9 cellular contexts compared by ENCODE assay signal in genomic region chr1:1613509-1614082, GRCh38. TPM values are rescaled to one million over a fixed set of nuclear protein-coding genes. Genes with fewer than 3 reads are reported as not detected.
A peak's percentile ranks its signal among the peaks of the same experiment; 100 is the strongest.
DNase-seq lines count a peak whose midpoint lies in the region; ATAC-seq, FAIRE-seq and TF ChIP-seq lines count a peak whose summit lies in the region.
"Had no signal": no experiment of that assay in that cellular context is flagged by ENCODE, and none has a peak within 500 bp of the region (broad histone marks: within the 10 kb centered on the region; RNA-seq: fewer than 3 reads in every experiment).

No MANE protein-coding gene starts in this region.

- H3K4me1 Mint-ChIP-seq in CD14-positive monocyte (peaks cover 31% of the 10 kb centered on the region), neural crest cell (peaks cover 29% of the 10 kb centered on the region)

- H3K9me3 ChIP-seq in OCI-LY1 (ENCODE audit: low read length), result no peaks in the 10 kb centered on the region
- H3K9me3 ChIP-seq in tibial artery, result no peaks in the 10 kb centered on the region
- no peaks in the 10 kb centered on the region for H3K9me3 ChIP-seq in small intestine (ENCODE audit: control insufficient read depth, low read depth)

- no peak for FAIRE-seq in small intestine (lab: Jason Lieb, UNC)

- H3K36me3 Mint-ChIP-seq in CD14-positive monocyte, result peaks cover 10% of the 10 kb centered on the region in 2 donors
- H3K36me3 Mint-ChIP-seq in neural crest cell (ENCODE audit: low read depth), result no peaks in the 10 kb centered on the region

- peak overlapping the region; percentile 89 for H3K4me3 ChIP-seq in OCI-LY1 (ENCODE audit: low read depth, low read length, poor library complexity, severe bottlenecking)
- H3K4me3 ChIP-seq in tibial artery, result peak overlapping the region in 1 of 2 donors; percentile 100
- H3K4me3 ChIP-seq in small intestine (ENCODE audit: low read depth in 1 of 2, low read length in 2 of 2), result no peak overlapping the region

- DNase-seq in CD14-positive monocyte (ENCODE audit: low spot score), result no peak
- no peak for DNase-seq in caudate nucleus (lab: John Stamatoyannopoulos, UW)
- DNase-seq in neural crest cell (ENCODE audit: low read depth, low spot score), result no peak
- no peak for DNase-seq in tibial artery
- no peak for DNase-seq in SW 1271 (lab: John Stamatoyannopoulos, UW)
- DNase-seq in small intestine, result no peak
- DNase-seq: NCI-H2029 treated with DMSO at 0.1 percent for 48 hours had no signal

- no peak overlapping the region for H2AFZ ChIP-seq in OCI-LY1 (ENCODE audit: low read length)

- no peak overlapping the region for H3K27ac ChIP-seq in OCI-LY1 (ENCODE audit: low read depth, low read length, poor library complexity, severe bottlenecking)
- peak overlapping the region; percentile 52 for H3K27ac ChIP-seq in caudate nucleus (ENCODE audit: low read depth, low read length)
- no peak overlapping the region for H3K27ac ChIP-seq in tibial artery
- no peak overlapping the region for H3K27ac ChIP-seq in small intestine (ENCODE audit: low read depth in 1 of 2, low read length in 1 of 2)

- no peaks in the 10 kb centered on the region for H3F3A ChIP-seq in OCI-LY1 (ENCODE audit: insufficient read depth, low read length)

- ATAC-seq in HG02642 (IDR thresholded peaks at IDR 0.05; ENCODE audit: poor library complexity, unreplicated experiment), result no peak

- H3K27me3 ChIP-seq in OCI-LY1 (ENCODE audit: insufficient read depth, low read length), result no peaks in the 10 kb centered on the region
- H3K27me3 ChIP-seq in tibial artery, result no peaks in the 10 kb centered on the region
- no peaks in the 10 kb centered on the region for H3K27me3 ChIP-seq in small intestine (ENCODE audit: control insufficient read depth in 2 of 2, insufficient read depth in 2 of 2, low read length in 2 of 2)

- peak overlapping the region; percentile 66 for H3K4me2 ChIP-seq in OCI-LY1 (ENCODE audit: low read length)

- H3K9me2 ChIP-seq in OCI-LY1 (ENCODE audit: low read depth, low read length), result no peaks in the 10 kb centered on the region

- intact Hi-C loops in CD14-positive monocyte (cut with micrococcal nuclease), result loop anchor here (2.0 kb wide), 1 partner anchor 39 kb away; the partner anchor contains the start of gene SSU72 (in 2 of the 2)
- intact Hi-C loops in tibial artery (cut with DNase I; ENCODE audit: low total_unique reads), result loop anchor here (2.0 kb wide), 1 partner anchor 39 kb away; the partner anchor contains the start of gene SSU72

- H3K36me3 ChIP-seq in OCI-LY1 (ENCODE audit: insufficient read depth, low read length) (no peaks in the 10 kb centered on the region; the same call in 1 of the 2 replicates), tibial artery (peaks cover 0 to 9% (median 4%) of the 10 kb centered on the region in 3 donors), small intestine (ENCODE audit: control insufficient read depth in 2 of 2, insufficient read depth in 2 of 2, low read length in 2 of 2) (peaks cover 0 to 2% of the 10 kb centered on the region in 2 donors)

- 17 to 63% (median 32%) methylated on average over 11 of the region's 11 CpGs for WGBS in small intestine, 3 donors

- no peak overlapping the region for H3K9ac ChIP-seq in OCI-LY1 (ENCODE audit: low read length)

- H3K4me1 ChIP-seq in OCI-LY1 (ENCODE audit: insufficient read depth, low read length, severe bottlenecking), result peaks cover 29% of the 10 kb centered on the region
- H3K4me1 ChIP-seq in tibial artery, result peaks cover 5 to 40% (median 33%) of the 10 kb centered on the region in 4 donors
- H3K4me1 ChIP-seq in small intestine (ENCODE audit: control insufficient read depth in 2 of 2, insufficient read depth in 1 of 2, low read depth in 1 of 2, low read length in 1 of 2), result peaks cover 0 to 5% of the 10 kb centered on the region in 2 donors

- no peaks in the 10 kb centered on the region for H3K79me2 ChIP-seq in OCI-LY1 (ENCODE audit: insufficient read depth, low read length)

- H4K20me1 ChIP-seq in OCI-LY1 (ENCODE audit: insufficient read depth, low read length), result no peaks in the 10 kb centered on the region

- H3K4me3 Mint-ChIP-seq in CD14-positive monocyte (peak overlapping the region; percentile 90 to 94), neural crest cell (peak overlapping the region; percentile 98)

- H3K27me3 Mint-ChIP-seq in CD14-positive monocyte (ENCODE audit: low read depth in 3 of 3), result peaks cover 0 to 5% (median 0%) of the 10 kb centered on the region in 3 donors
- H3K27me3 Mint-ChIP-seq in neural crest cell (ENCODE audit: low read depth), result no peaks in the 10 kb centered on the region

- TF ChIP-seq CTCF in CD14-positive monocyte (IDR thresholded peaks at IDR 0.05) (no peak), OCI-LY1 (IDR thresholded peaks at IDR 0.05; ENCODE audit: low read length) (no peak), neural crest cell (conservative IDR thresholded peaks at IDR 0.05) (no peak), tibial artery (IDR thresholded peaks at IDR 0.05) (no peak)

- H3K9me3 Mint-ChIP-seq in CD14-positive monocyte, result no peaks in the 10 kb centered on the region
- H3K9me3 Mint-ChIP-seq in neural crest cell, result no peaks in the 10 kb centered on the region

- H3K27ac Mint-ChIP-seq in CD14-positive monocyte, result peak overlapping the region; percentile 59 to 98 (median 97)
- H3K27ac Mint-ChIP-seq in neural crest cell (ENCODE audit: unreplicated experiment), result no peak overlapping the region

RNA-seq across cellular contexts. Expression of gene MIB2, which starts 1.7 kb away (rescaled TPM):
- polyA plus RNA-seq in CD14-positive monocyte, result 1 to 10 TPM; 5.4 to 5.6 TPM
- total RNA-seq in neural crest cell, result 105 and 106 TPM in 2 replicates
- 100 to 1,000 TPM in 2 of 3 donors, 10 to 100 TPM in 1; 53.3 to 213 (median 178) TPM for polyA plus RNA-seq in small intestine

RNA-seq across cellular contexts. Expression of gene FNDC10, which starts 13.7 kb away (rescaled TPM):
- polyA plus RNA-seq in CD14-positive monocyte, result 1 to 10 TPM in 1 of 2 donors, under 1 TPM in 1; 0.46 to 1.5 TPM
- 14.3 and 14.5 TPM in 2 replicates for total RNA-seq in neural crest cell
- polyA plus RNA-seq in small intestine, result 1 to 10 TPM in 2 of 3 donors, under 1 TPM in 1; 0.54 to 2.9 (median 2.2) TPM

RNA-seq across cellular contexts. Expression of gene MMP23B, which starts 18.4 kb away (rescaled TPM):
- polyA plus RNA-seq in CD14-positive monocyte (under 1 TPM; 0.21 to 0.24 TPM), small intestine (10 to 100 TPM in 1 of 3 donors, 1 to 10 TPM in 2; 1.2 to 16.5 (median 1.6) TPM)
- total RNA-seq in neural crest cell, result 1.7 and 2.3 TPM in 2 replicates

RNA-seq across cellular contexts. Expression of gene SSU72, which starts 38.9 kb away (rescaled TPM):
- polyA plus RNA-seq in CD14-positive monocyte (100 to 1,000 TPM; 138 to 168 TPM), small intestine (100 to 1,000 TPM; 115 to 140 (median 133) TPM)
- 132 and 134 TPM in 2 replicates for total RNA-seq in neural crest cell

RNA-seq across cellular contexts. Expression of gene CDK11B, which starts 45.2 kb away (rescaled TPM):
- polyA plus RNA-seq in CD14-positive monocyte (1 to 10 TPM; 2.5 to 6.6 TPM), small intestine (10 to 100 TPM; 32.0 to 61.7 (median 58.1) TPM)
- 32.1 and 34.1 TPM in 2 replicates for total RNA-seq in neural crest cell

Comparison
In these comparisons a context has a peak if more than half of its experiments do, and no peak if none do; other contexts are left out.
1. RNA of gene MIB2, which starts 1.7 kb away (polyA plus RNA-seq): 53.3 to 213 TPM in small intestine; 5.4 to 5.6 TPM in CD14-positive monocyte; every median in the first group is over 4 times any median in the second.